Comparison of ENCODE assay signal across 8 cellular contexts in the genomic region with DNA sequence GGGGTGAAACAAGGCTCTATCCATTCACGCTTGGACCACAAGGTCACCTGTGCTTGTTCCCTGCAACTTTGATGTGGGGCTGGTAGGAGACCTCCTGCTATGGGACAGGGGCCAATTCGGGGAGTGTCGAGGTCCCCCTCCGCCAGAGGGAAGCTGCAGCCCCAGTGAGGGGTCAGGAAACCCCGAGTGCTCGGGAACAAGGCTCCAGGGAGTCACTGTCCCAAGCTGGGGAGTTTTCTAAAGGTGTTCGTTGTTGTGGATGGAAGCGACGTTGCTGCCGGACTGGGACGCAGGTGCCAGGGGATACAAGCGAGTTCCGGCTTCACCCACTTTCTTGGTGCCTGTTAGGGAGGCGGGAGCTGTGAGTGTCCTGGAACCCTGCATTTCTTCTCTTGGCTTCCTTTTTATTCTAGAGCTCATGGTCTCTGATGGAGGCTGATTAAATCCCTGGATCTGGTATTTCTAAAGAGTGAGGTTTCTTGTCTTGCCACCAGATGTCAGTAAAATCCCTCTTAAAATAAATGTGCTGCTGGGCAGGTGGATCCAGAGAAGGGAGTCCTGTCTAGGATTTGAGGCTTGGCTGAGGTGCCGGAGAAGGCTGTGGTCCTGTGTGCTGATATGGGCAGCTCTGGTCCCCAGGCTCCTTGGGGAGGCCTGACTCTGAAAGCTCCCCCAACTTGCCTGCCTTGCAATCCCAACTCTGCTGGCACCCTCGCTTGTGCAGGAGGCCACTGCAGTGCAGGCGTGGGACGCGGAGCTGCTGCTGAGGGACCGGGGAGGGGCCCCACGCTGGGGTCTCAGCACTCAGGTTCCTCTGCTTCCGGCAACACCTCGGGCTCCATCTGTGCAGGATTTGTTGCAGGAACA.
DNase-seq lines count a peak whose midpoint lies in the region; ATAC-seq and TF ChIP-seq lines count a peak whose summit lies in the region.

No MANE protein-coding gene starts in this region.

- POLR2A ChIA-PET in HEK293 (lab: Yijun Ruan, JAX) (no interaction called here), T-cell (lab: Charles Lee) (no interaction called here)

- H3K4me3 Mint-ChIP-seq in T-cell: no peak overlapping the region

- no peaks in the 10 kb centered on the region for H3K9me3 ChIP-seq in HEK293 (ENCODE audit: control insufficient read depth, insufficient read depth, low read depth, low read length)

- H3K27ac Mint-ChIP-seq in T-cell: no peak overlapping the region

- no peaks in the 10 kb centered on the region for H3K36me3 ChIP-seq in HEK293 (ENCODE audit: control insufficient read depth in 2 of 2, insufficient read depth in 1 of 2, low read length in 2 of 2)

- no peak overlapping the region for H3K4me3 ChIP-seq in HEK293 (ENCODE audit: low read depth, low read length)
- H3K4me3 ChIP-seq in choroid plexus epithelial cell (ENCODE audit: low read depth, low read length): no peak overlapping the region

- no peaks in the 10 kb centered on the region for H3K36me3 Mint-ChIP-seq in T-cell

- H3K4me1 ChIP-seq in HEK293 (ENCODE audit: control insufficient read depth, insufficient read depth, low read length): no peaks in the 10 kb centered on the region

- peaks cover 0 to 5% of the 10 kb centered on the region in 2 donors for H3K27me3 Mint-ChIP-seq in T-cell

- DNase-seq in AML-193 (lab: John Stamatoyannopoulos, UW) (peak; percentile 34 to 38), NCI-H510A treated with DMSO at 0.1 percent for 48 hours (lab: John Stamatoyannopoulos, UW) (peak; percentile 83), choroid plexus epithelial cell (ENCODE audit: low read depth) (peak; percentile 66), left kidney (ENCODE audit: low read depth, low spot score) (peak; percentile 86), T-cell (no peak)
- no peak for DNase-seq in stimulated activated naive CD8-positive, alpha-beta T cell treated with anti-CD3 and anti-CD28 coated beads, Interleukin-15, Interleukin-2, amounts not matched to agents 100 U/mL and 50 U/mL, for 24 hours

- H3K27ac ChIP-seq in HEK293 (ENCODE audit: extremely low read depth, low read depth, low read length): no peak overlapping the region

- H3K9me3 Mint-ChIP-seq in T-cell: no peaks in the 10 kb centered on the region

- TF ChIP-seq CTCF in HEK293 (tag by site-specific recombination; IDR thresholded peaks at IDR 0.05): no peak
- TF ChIP-seq CTCF in choroid plexus epithelial cell (conservative IDR thresholded peaks at IDR 0.05; ENCODE audit: low read depth, low read length): peak; percentile 63

- CTCF ChIA-PET in HEK293 (lab: Yijun Ruan, JAX) (interaction anchor here (0.5 to 1.9 kb wide), 29 partner anchors 9 to 1652 kb away, joined by 3 to 22 read pairs (median 3); no protein-coding TSS in a partner anchor), T-cell (lab: Charles Lee) (interaction anchor here in 1 of 2 donors (0.6 kb wide), 1 partner anchor 1401 kb away, joined by 3 read pairs; no protein-coding TSS in a partner anchor)

- H3K4me1 Mint-ChIP-seq in T-cell: no peaks in the 10 kb centered on the region

- no peak for ATAC-seq in T-cell (replicated peaks in 1 of 4)
- ATAC-seq in stimulated activated naive CD8-positive, alpha-beta T cell treated with anti-CD3 and anti-CD28 coated beads, Interleukin-15, Interleukin-2, amounts not matched to agents 100 U/mL and 50 U/mL, for 24 hours: no peak
- ATAC-seq in GM19023 (IDR thresholded peaks at IDR 0.05; ENCODE audit: unreplicated experiment): no peak

TF ChIP-seq in HEK293, 187 proteins besides CTCF, POLR2A, EP300 and RAD21:
- TF ChIP-seq ZNF112 (tag by site-specific recombination; IDR thresholded peaks at IDR 0.05) (no peak), SP7 (tag by site-specific recombination; IDR thresholded peaks at IDR 0.05) (no peak), REPIN1 (tag by site-specific recombination; IDR thresholded peaks at IDR 0.05; ENCODE audit: low read depth) (no peak), ZNF521 (tag by site-specific recombination; IDR thresholded peaks at IDR 0.05) (no peak), ZNF48 (tag by site-specific recombination; IDR thresholded peaks at IDR 0.05) (no peak), IKZF3 (tag by site-specific recombination; IDR thresholded peaks at IDR 0.05) (no peak), ZNF654 (tag by site-specific recombination; IDR thresholded peaks at IDR 0.05; ENCODE audit: low read depth) (peak; percentile 62), ZNF660 (tag by site-specific recombination; IDR thresholded peaks at IDR 0.05) (0 out of 2 replicates have a peak, but pooled peaks have one; percentile 34), ZNF341 (tag by site-specific recombination; IDR thresholded peaks at IDR 0.05; ENCODE audit: low read depth) (no peak), ZNF140 (tag by site-specific recombination; IDR thresholded peaks at IDR 0.05) (no peak), MEIS1 (CRISPR knock-in tag; IDR thresholded peaks at IDR 0.05; ENCODE audit: borderline replicate concordance) (no peak), ZIC2 (tag by site-specific recombination; IDR thresholded peaks at IDR 0.05) (0 out of 2 replicates have a peak, but pooled peaks have one; percentile 10)
- TF ChIP-seq, protein P1, sequence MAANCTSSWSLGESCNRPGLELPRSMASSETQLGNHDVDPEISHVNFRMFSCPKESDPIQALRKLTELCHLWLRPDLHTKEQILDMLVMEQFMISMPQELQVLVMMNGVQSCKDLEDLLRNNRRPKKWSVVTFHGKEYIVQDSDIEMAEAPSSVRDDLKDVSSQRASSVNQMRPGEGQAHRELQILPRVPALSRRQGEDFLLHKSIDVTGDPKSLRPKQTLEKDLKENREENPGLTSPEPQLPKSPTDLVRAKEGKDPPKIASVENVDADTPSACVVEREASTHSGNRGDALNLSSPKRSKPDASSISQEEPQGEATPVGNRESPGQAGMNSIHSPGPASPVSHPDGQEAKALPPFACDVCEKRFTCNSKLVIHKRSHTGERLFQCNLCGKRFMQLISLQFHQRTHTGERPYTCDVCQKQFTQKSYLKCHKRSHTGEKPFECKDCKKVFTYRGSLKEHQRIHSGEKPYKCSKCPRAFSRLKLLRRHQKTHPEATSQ (tag by site-specific recombination; IDR thresholded peaks at IDR 0.05): no peak

Comparison
In these comparisons a context has a peak if more than half of its experiments do, and no peak if none do; other contexts are left out.
1. DNase-seq: peak in AML-193 (2 of 2), NCI-H510A treated with DMSO at 0.1 percent for 48 hours (single experiment), choroid plexus epithelial cell (single experiment) and left kidney (single experiment); none in T-cell (0 of 34) and stimulated activated naive CD8-positive, alpha-beta T cell treated with anti-CD3 and anti-CD28 coated beads, Interleukin-15, Interleukin-2, amounts not matched to agents 100 U/mL and 50 U/mL, for 24 hours (single experiment).